ENCODE assay signal across 1 cellular context in the genomic region with DNA sequence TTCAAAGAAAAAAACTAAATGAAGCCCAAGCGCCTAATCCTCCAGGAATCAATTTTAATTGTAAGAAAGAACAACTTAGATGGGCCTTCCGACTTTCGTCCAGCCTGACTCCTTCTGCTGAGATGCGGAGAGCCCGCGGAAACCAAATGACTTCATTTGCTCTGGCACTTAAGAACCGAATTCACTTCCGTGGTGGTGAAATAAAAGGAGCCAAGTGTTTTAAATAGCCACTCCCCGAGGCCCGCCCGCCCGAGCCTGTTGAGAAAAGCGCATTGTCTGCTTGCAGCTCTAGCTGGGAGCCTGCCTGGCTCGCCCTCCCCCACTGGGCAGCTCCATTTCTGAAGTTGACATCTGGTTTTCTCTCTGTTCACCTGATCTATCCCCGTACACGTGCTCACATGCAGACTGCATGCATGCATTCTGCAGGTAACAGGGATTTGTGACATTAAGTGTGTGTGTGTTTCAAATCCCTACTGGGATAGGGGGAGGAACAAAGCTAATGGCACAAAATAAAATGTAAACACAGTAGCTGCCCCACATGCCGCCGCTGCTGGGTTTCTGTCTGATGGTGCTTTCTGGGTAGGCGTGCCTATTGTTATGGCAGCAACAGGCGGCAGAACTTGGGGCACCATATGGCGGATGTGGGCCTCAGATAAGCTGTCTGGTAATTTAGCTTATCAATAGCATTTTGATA.
TF ChIP-seq lines count a peak whose summit lies in the region.

No MANE protein-coding gene starts in this region.

TF ChIP-seq in K562, 482 proteins besides CTCF, POLR2A, EP300 and RAD21 (continued from another document and continues in another):
- TF ChIP-seq, protein P1, sequence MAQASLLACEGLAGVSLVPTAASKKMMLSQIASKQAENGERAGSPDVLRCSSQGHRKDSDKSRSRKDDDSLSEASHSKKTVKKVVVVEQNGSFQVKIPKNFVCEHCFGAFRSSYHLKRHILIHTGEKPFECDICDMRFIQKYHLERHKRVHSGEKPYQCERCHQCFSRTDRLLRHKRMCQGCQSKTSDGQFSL (CRISPR knock-in tag; IDR thresholded peaks at IDR 0.05) = no peak
- TF ChIP-seq, protein P1 (tag; IDR thresholded peaks at IDR 0.05) = no peak
- TF ChIP-seq SMC3 (conservative IDR thresholded peaks at IDR 0.05; ENCODE audit: insufficient read depth, low read depth, low read length) (no peak), HDAC2 (IDR thresholded peaks at IDR 0.05) (no peak), YY1 (IDR thresholded peaks at IDR 0.05; ENCODE audit: borderline replicate concordance in 1 of 3, control insufficient read depth in 1 of 3, extremely low read depth in 1 of 3, insufficient read depth in 3 of 3, insufficient read length in 1 of 3, insufficient replicate concordance in 2 of 3, low read depth in 1 of 3, low read length in 2 of 3) (no peak), ILK (tag; IDR thresholded peaks at IDR 0.05; ENCODE audit: borderline replicate concordance, low read depth) (no peak), FOXK2 (conservative IDR thresholded peaks at IDR 0.05 in 1 of 2, IDR thresholded peaks at IDR 0.05 in 1 of 2; ENCODE audit: low read depth in 2 of 2) (peak in 1 of 2 experiments; percentile 40; a peak in 1 of 4 replicates), MEF2A (IDR thresholded peaks at IDR 0.05; ENCODE audit: control insufficient read depth, low read depth, low read length) (no peak), GABPB1 (CRISPR knock-in tag; IDR thresholded peaks at IDR 0.05) (no peak), PHF20 (IDR thresholded peaks at IDR 0.05; ENCODE audit: partially characterized antibody) (no peak), HNRNPLL (IDR thresholded peaks at IDR 0.05; ENCODE audit: low read depth, low read length, poor library complexity, severe bottlenecking) (no peak), GATAD2A (IDR thresholded peaks at IDR 0.05) (no peak), ZFP30 (CRISPR knock-in tag; IDR thresholded peaks at IDR 0.05; ENCODE audit: borderline replicate concordance) (no peak), PHB (CRISPR knock-in tag; IDR thresholded peaks at IDR 0.05) (no peak), HEY1 (CRISPR knock-in tag; IDR thresholded peaks at IDR 0.05; ENCODE audit: borderline replicate concordance) (no peak), ZNF23 (CRISPR knock-in tag; IDR thresholded peaks at IDR 0.05) (no peak), TCF3 (CRISPR knock-in tag; IDR thresholded peaks at IDR 0.05) (0 out of 2 replicates have a peak, but pooled peaks have one; percentile 7), IRF2 (CRISPR knock-in tag; IDR thresholded peaks at IDR 0.05) (no peak), CTBP1 (IDR thresholded peaks at IDR 0.05; ENCODE audit: borderline replicate concordance) (no peak), RBM25 (IDR thresholded peaks at IDR 0.05; ENCODE audit: low read depth, low read length, severe bottlenecking) (no peak), U2AF1 (optimal IDR thresholded peaks at IDR 0.05; ENCODE audit: low read depth, low read length) (no peak), ZKSCAN8 (CRISPR knock-in tag; IDR thresholded peaks at IDR 0.05) (no peak), FOXA1 (IDR thresholded peaks at IDR 0.05; ENCODE audit: borderline replicate concordance) (no peak), PHF21A (IDR thresholded peaks at IDR 0.05; ENCODE audit: borderline replicate concordance, low read depth) (no peak)
- TF ChIP-seq, protein P2, sequence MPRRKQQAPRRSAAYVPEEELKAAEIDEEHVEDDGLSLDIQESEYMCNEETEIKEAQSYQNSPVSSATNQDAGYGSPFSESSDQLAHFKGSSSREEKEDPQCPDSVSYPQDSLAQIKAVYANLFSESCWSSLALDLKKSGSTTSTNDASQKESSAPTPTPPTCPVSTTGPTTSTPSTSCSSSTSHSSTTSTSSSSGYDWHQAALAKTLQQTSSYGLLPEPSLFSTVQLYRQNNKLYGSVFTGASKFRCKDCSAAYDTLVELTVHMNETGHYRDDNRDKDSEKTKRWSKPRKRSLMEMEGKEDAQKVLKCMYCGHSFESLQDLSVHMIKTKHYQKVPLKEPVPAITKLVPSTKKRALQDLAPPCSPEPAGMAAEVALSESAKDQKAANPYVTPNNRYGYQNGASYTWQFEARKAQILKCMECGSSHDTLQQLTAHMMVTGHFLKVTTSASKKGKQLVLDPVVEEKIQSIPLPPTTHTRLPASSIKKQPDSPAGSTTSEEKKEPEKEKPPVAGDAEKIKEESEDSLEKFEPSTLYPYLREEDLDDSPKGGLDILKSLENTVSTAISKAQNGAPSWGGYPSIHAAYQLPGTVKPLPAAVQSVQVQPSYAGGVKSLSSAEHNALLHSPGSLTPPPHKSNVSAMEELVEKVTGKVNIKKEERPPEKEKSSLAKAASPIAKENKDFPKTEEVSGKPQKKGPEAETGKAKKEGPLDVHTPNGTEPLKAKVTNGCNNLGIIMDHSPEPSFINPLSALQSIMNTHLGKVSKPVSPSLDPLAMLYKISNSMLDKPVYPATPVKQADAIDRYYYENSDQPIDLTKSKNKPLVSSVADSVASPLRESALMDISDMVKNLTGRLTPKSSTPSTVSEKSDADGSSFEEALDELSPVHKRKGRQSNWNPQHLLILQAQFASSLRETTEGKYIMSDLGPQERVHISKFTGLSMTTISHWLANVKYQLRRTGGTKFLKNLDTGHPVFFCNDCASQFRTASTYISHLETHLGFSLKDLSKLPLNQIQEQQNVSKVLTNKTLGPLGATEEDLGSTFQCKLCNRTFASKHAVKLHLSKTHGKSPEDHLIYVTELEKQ (CRISPR knock-in tag; IDR thresholded peaks at IDR 0.05) = no peak
- TF ChIP-seq, protein P3, sequence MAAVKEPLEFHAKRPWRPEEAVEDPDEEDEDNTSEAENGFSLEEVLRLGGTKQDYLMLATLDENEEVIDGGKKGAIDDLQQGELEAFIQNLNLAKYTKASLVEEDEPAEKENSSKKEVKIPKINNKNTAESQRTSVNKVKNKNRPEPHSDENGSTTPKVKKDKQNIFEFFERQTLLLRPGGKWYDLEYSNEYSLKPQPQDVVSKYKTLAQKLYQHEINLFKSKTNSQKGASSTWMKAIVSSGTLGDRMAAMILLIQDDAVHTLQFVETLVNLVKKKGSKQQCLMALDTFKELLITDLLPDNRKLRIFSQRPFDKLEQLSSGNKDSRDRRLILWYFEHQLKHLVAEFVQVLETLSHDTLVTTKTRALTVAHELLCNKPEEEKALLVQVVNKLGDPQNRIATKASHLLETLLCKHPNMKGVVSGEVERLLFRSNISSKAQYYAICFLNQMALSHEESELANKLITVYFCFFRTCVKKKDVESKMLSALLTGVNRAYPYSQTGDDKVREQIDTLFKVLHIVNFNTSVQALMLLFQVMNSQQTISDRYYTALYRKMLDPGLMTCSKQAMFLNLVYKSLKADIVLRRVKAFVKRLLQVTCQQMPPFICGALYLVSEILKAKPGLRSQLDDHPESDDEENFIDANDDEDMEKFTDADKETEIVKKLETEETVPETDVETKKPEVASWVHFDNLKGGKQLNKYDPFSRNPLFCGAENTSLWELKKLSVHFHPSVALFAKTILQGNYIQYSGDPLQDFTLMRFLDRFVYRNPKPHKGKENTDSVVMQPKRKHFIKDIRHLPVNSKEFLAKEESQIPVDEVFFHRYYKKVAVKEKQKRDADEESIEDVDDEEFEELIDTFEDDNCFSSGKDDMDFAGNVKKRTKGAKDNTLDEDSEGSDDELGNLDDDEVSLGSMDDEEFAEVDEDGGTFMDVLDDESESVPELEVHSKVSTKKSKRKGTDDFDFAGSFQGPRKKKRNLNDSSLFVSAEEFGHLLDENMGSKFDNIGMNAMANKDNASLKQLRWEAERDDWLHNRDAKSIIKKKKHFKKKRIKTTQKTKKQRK (IDR thresholded peaks at IDR 0.05; ENCODE audit: borderline replicate concordance, low read depth, low read length) = no peak
- TF ChIP-seq, protein P4, sequence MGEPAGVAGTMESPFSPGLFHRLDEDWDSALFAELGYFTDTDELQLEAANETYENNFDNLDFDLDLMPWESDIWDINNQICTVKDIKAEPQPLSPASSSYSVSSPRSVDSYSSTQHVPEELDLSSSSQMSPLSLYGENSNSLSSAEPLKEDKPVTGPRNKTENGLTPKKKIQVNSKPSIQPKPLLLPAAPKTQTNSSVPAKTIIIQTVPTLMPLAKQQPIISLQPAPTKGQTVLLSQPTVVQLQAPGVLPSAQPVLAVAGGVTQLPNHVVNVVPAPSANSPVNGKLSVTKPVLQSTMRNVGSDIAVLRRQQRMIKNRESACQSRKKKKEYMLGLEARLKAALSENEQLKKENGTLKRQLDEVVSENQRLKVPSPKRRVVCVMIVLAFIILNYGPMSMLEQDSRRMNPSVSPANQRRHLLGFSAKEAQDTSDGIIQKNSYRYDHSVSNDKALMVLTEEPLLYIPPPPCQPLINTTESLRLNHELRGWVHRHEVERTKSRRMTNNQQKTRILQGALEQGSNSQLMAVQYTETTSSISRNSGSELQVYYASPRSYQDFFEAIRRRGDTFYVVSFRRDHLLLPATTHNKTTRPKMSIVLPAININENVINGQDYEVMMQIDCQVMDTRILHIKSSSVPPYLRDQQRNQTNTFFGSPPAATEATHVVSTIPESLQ (CRISPR knock-in tag; IDR thresholded peaks at IDR 0.05) = no peak
- TF ChIP-seq, protein P5, sequence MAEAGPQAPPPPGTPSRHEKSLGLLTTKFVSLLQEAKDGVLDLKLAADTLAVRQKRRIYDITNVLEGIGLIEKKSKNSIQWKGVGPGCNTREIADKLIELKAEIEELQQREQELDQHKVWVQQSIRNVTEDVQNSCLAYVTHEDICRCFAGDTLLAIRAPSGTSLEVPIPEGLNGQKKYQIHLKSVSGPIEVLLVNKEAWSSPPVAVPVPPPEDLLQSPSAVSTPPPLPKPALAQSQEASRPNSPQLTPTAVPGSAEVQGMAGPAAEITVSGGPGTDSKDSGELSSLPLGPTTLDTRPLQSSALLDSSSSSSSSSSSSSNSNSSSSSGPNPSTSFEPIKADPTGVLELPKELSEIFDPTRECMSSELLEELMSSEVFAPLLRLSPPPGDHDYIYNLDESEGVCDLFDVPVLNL (CRISPR knock-in tag; IDR thresholded peaks at IDR 0.05; ENCODE audit: low read depth) = no peak
- TF ChIP-seq, protein P6, sequence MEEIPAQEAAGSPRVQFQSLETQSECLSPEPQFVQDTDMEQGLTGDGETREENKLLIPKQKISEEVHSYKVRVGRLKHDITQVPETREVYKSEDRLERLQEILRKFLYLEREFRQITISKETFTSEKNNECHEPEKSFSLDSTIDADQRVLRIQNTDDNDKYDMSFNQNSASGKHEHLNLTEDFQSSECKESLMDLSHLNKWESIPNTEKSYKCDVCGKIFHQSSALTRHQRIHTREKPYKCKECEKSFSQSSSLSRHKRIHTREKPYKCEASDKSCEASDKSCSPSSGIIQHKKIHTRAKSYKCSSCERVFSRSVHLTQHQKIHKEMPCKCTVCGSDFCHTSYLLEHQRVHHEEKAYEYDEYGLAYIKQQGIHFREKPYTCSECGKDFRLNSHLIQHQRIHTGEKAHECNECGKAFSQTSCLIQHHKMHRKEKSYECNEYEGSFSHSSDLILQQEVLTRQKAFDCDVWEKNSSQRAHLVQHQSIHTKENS (CRISPR knock-in tag; IDR thresholded peaks at IDR 0.05) = no peak
- TF ChIP-seq, protein P7, sequence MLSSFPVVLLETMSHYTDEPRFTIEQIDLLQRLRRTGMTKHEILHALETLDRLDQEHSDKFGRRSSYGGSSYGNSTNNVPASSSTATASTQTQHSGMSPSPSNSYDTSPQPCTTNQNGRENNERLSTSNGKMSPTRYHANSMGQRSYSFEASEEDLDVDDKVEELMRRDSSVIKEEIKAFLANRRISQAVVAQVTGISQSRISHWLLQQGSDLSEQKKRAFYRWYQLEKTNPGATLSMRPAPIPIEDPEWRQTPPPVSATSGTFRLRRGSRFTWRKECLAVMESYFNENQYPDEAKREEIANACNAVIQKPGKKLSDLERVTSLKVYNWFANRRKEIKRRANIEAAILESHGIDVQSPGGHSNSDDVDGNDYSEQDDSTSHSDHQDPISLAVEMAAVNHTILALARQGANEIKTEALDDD (IDR thresholded peaks at IDR 0.05) = no peak
- TF ChIP-seq, protein P8, sequence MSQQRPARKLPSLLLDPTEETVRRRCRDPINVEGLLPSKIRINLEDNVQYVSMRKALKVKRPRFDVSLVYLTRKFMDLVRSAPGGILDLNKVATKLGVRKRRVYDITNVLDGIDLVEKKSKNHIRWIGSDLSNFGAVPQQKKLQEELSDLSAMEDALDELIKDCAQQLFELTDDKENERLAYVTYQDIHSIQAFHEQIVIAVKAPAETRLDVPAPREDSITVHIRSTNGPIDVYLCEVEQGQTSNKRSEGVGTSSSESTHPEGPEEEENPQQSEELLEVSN (IDR thresholded peaks at IDR 0.05; ENCODE audit: borderline replicate concordance in 1 of 2, extremely low read depth in 1 of 2, insufficient read depth in 1 of 2, insufficient read length in 1 of 2, low read depth in 1 of 2, low read length in 1 of 2, poor library complexity in 1 of 2, severe bottlenecking in 1 of 2) = peak in 1 of 2 experiments; percentile 33
